In the genomic region with DNA sequence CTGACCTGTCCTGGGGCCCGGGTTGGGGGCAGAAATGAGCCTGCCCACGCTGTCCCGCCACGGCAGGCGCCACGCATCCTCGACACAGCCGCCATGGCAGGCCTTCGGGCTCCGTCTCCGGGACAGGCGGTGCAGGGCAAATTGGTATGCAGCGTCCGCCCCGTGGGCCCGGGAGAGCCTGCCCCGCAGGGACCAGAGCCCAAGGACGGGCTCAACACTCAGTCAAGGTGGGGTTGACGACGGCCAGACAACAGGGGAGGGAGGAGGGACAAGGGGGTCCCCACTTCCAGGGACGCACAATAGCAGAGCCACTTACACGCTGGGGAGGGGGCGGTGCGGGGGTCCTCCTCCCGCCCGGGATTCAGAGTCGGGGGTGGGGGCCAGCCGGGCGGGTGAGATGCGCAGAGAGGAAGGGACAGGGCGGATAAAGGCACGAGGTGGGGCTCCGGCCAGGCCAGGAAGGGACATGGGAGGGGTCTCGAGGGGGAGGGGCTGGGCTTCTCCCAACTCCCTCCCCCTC, we compare ENCODE assay signal across 11 cellular contexts. TPM values are rescaled to one million over a fixed set of nuclear protein-coding genes. Genes with fewer than 3 reads are reported as not detected.
DNase-seq lines count a peak whose midpoint lies in the region; ATAC-seq and TF ChIP-seq lines count a peak whose summit lies in the region.
"Had no signal": no experiment of that assay in that cellular context is flagged by ENCODE, and none has a peak within 500 bp of the region (broad histone marks: within the 10 kb centered on the region; RNA-seq: fewer than 3 reads in every experiment).

No MANE protein-coding gene starts in this region.

- H3K27me3 Mint-ChIP-seq in activated T-cell treated with anti-CD3 and anti-CD28 coated beads, Interleukin-2, amount 50 U/mL, for 4 hours (ENCODE audit: low read depth) = peaks cover 4% of the 10 kb centered on the region

- intact Hi-C loops in ovary (cut with DNase I) = no loop called here

- H3K4me3 Mint-ChIP-seq in activated T-cell treated with anti-CD3 and anti-CD28 coated beads, Interleukin-2, amount 50 U/mL, for 4 hours = no peak overlapping the region

- TF ChIP-seq EP300 in ovary (IDR thresholded peaks at IDR 0.05) = no peak

- H3K36me3 ChIP-seq in BJ (ENCODE audit: control insufficient read depth, insufficient read depth, low read length) = peaks cover 12% of the 10 kb centered on the region
- peaks cover 56% of the 10 kb centered on the region for H3K36me3 ChIP-seq in NT2/D1 (ENCODE audit: insufficient read depth, insufficient read length, low read length)
- H3K36me3 ChIP-seq in esophagus (ENCODE audit: control insufficient read depth in 2 of 2, insufficient read depth in 2 of 2, low read length in 1 of 2) = peaks cover 0 to 18% of the 10 kb centered on the region in 2 donors
- H3K36me3 ChIP-seq in ovary = no peaks in the 10 kb centered on the region

- no peaks in the 10 kb centered on the region for H3K9me3 ChIP-seq in NT2/D1 (ENCODE audit: insufficient read depth, low read length)
- no peaks in the 10 kb centered on the region for H3K9me3 ChIP-seq in esophagus (ENCODE audit: control insufficient read depth in 2 of 2, insufficient read depth in 1 of 2, low read depth in 1 of 2, low read length in 1 of 2)
- no peaks in the 10 kb centered on the region for H3K9me3 ChIP-seq in ovary

- no peaks in the 10 kb centered on the region for H3K9me3 Mint-ChIP-seq in activated T-cell treated with anti-CD3 and anti-CD28 coated beads, Interleukin-2, amount 50 U/mL, for 4 hours
- H3K9me3 Mint-ChIP-seq: activated naive CD4-positive, alpha-beta T cell treated with anti-CD3 and anti-CD28 coated beads, Interleukin-2, amount 50 U/mL, for 24 hours had no signal

- H3K27ac ChIP-seq in esophagus (ENCODE audit: low read depth in 2 of 2, low read length in 1 of 2) (peak overlapping the region; percentile 34 to 52), ovary (no peak overlapping the region)
- H3K27ac ChIP-seq: HL-60 had no signal

- DNase-seq in BJ (ENCODE audit: low read depth) (no peak), NT2/D1 (ENCODE audit: low read depth, low spot score) (no peak), ovary (peak in 3 of 5 donors; percentile 36 to 56 (median 54)), SHP77 (lab: John Stamatoyannopoulos, UW) (no peak), mucosa of gallbladder (ENCODE audit: low spot score) (no peak)
- DNase-seq in activated T-cell treated with anti-CD3 and anti-CD28 coated beads, Interleukin-2, amount 50 U/mL, for 4 hours = no peak

- H3K4me3 ChIP-seq in BJ (ENCODE audit: low read depth, low read length) (peak overlapping the region; percentile 41), NT2/D1 (ENCODE audit: insufficient read length, low read depth) (no peak overlapping the region), esophagus (ENCODE audit: low read depth in 1 of 2, low read length in 2 of 2) (no peak overlapping the region), ovary (peak overlapping the region; percentile 41)

- TF ChIP-seq CTCF in BJ (IDR thresholded peaks at IDR 0.05; ENCODE audit: insufficient read depth, low read depth, low read length) = no peak
- TF ChIP-seq CTCF in ovary (IDR thresholded peaks at IDR 0.05) = no peak

- no peaks in the 10 kb centered on the region for H3K27me3 ChIP-seq in BJ (ENCODE audit: control insufficient read depth, insufficient read depth, low read length)
- H3K27me3 ChIP-seq in NT2/D1 (ENCODE audit: insufficient read depth, insufficient read length) = no peaks in the 10 kb centered on the region
- H3K27me3 ChIP-seq in esophagus (ENCODE audit: control insufficient read depth in 1 of 2, insufficient read depth in 2 of 2, low read length in 2 of 2) = no peaks in the 10 kb centered on the region
- no peaks in the 10 kb centered on the region for H3K27me3 ChIP-seq in ovary

- H3K36me3 Mint-ChIP-seq in activated T-cell treated with anti-CD3 and anti-CD28 coated beads, Interleukin-2, amount 50 U/mL, for 4 hours (ENCODE audit: insufficient read depth) = peaks cover 3% of the 10 kb centered on the region
- H3K36me3 Mint-ChIP-seq: activated naive CD4-positive, alpha-beta T cell treated with anti-CD3 and anti-CD28 coated beads, Interleukin-2, amount 50 U/mL, for 24 hours had no signal

- ATAC-seq in activated T-cell treated with anti-CD3 and anti-CD28 coated beads, Interleukin-2, amount 50 U/mL, for 4 hours = no peak
- ATAC-seq in HG03571 (IDR thresholded peaks at IDR 0.05; ENCODE audit: unreplicated experiment) = no peak

- peaks cover 44% of the 10 kb centered on the region for H3K4me1 Mint-ChIP-seq in activated T-cell treated with anti-CD3 and anti-CD28 coated beads, Interleukin-2, amount 50 U/mL, for 4 hours (ENCODE audit: low read depth)

- CTCF ChIA-PET in BJ (lab: Yijun Ruan, JAX) = interaction anchor here (1.0 to 7.1 kb wide), 3 partner anchors 64 to 329 kb away, joined by 3 to 29 read pairs (median 3); no protein-coding TSS in a partner anchor

- peaks cover 44% of the 10 kb centered on the region for H3K4me1 ChIP-seq in NT2/D1 (ENCODE audit: insufficient read depth, insufficient read length)
- peaks cover 15 to 28% of the 10 kb centered on the region in 2 donors for H3K4me1 ChIP-seq in esophagus (ENCODE audit: control insufficient read depth in 2 of 2, insufficient read depth in 2 of 2, low read length in 1 of 2)
- peaks cover 44% of the 10 kb centered on the region for H3K4me1 ChIP-seq in ovary (ENCODE audit: insufficient read depth)

- whole genome bisulfite sequencing in esophagus, 2 donors = 37% methylated on average over 31 to 34 of the region's 34 CpGs
- 27 to 53% (median 38%) methylated on average over 33 to 34 of the region's 34 CpGs for WGBS in ovary, 3 donors

- POLR2A ChIA-PET in BJ (lab: Charles Lee) = no interaction called here

- peak overlapping the region; percentile 50 for H3K9ac ChIP-seq in NT2/D1 (ENCODE audit: insufficient read length, low read depth)

- no peak for TF ChIP-seq POLR2A in ovary (IDR thresholded peaks at IDR 0.05)

RNA-seq across cellular contexts. Expression of a gene that starts 1.2 kb away (rescaled TPM):
- polyA plus RNA-seq in BJ (2011; rRNA removed) (1.3 and 2.0 TPM in 2 replicates), esophagus (1 to 10 TPM; 1.4 to 3.0 TPM), ovary (1 to 10 TPM in 1 of 2 donors, not detected in 1; 3.3 TPM)
- polyA minus RNA-seq in BJ (2011; rRNA and poly(A)+ RNA removed) = 0.57 and 1.2 TPM in 2 replicates
- total RNA-seq in ovary (10 to 100 TPM in 2 of 7 donors, 1 to 10 TPM in 5; 1.4 to 99.7 (median 6.1) TPM), mucosa of gallbladder (5.9 TPM)
- total RNA-seq in activated T-cell treated with anti-CD3 and anti-CD28 coated beads, Interleukin-2, amount 50 U/mL, for 4 hours = 1 to 10 TPM in 1 of 3 donors, under 1 TPM in 2; 0.71 to 1.4 (median 0.95) TPM

RNA-seq across cellular contexts. Expression of a gene that starts 4.6 kb away (rescaled TPM):
- polyA plus RNA-seq in BJ (2011; rRNA removed) = 16.6 and 28.2 TPM in 2 replicates
- 10.1 and 15.6 TPM in 2 replicates for polyA minus RNA-seq in BJ (2011; rRNA and poly(A)+ RNA removed)
- 10 to 100 TPM in 1 of 2 donors, 1 to 10 TPM in 1; 5.6 to 11.3 TPM for polyA plus RNA-seq in esophagus
- 10 to 100 TPM in 6 of 7 donors, 1 to 10 TPM in 1; 8.8 to 26.6 (median 16.3) TPM for total RNA-seq in ovary
- polyA plus RNA-seq in ovary = 10 to 100 TPM in 1 of 2 donors, 1 to 10 TPM in 1; 1.8 to 19.8 TPM
- 10 to 100 TPM; 16.7 to 20.0 (median 18.8) TPM for total RNA-seq in activated T-cell treated with anti-CD3 and anti-CD28 coated beads, Interleukin-2, amount 50 U/mL, for 4 hours
- total RNA-seq in mucosa of gallbladder = 18.7 TPM

RNA-seq across cellular contexts. Expression of a gene that starts 10.1 kb away (rescaled TPM):
- polyA plus RNA-seq in BJ (2011; rRNA removed) = 0.50 and 0.61 TPM in 2 replicates
- polyA minus RNA-seq in BJ (2011; rRNA and poly(A)+ RNA removed) = 0.57 and 1.2 TPM in 2 replicates
- polyA plus RNA-seq in esophagus = under 1 TPM in 1 of 2 donors, not detected in 1; 0.08 TPM
- 1 to 10 TPM in 2 of 7 donors, not detected in 5; 1.0 to 6.9 TPM for total RNA-seq in ovary
- polyA plus RNA-seq in ovary = under 1 TPM in 1 of 2 donors, not detected in 1; 0.18 TPM
- total RNA-seq in activated T-cell treated with anti-CD3 and anti-CD28 coated beads, Interleukin-2, amount 50 U/mL, for 4 hours = 1 to 10 TPM in 2 of 3 donors, under 1 TPM in 1; 0.74 to 2.4 (median 1.4) TPM
- total RNA-seq in mucosa of gallbladder = 0.52 TPM
- total RNA-seq: mesenteric fat pad had no signal

RNA-seq across cellular contexts. Expression of a gene that starts 18.8 kb away (rescaled TPM):
- 51.1 and 56.6 TPM in 2 replicates for polyA plus RNA-seq in BJ (2011; rRNA removed)
- polyA minus RNA-seq in BJ (2011; rRNA and poly(A)+ RNA removed) = 20.1 and 37.0 TPM in 2 replicates
- 10 to 100 TPM; 42.1 to 53.4 TPM for polyA plus RNA-seq in esophagus
- 100 to 1,000 TPM in 1 of 7 donors, 10 to 100 TPM in 6; 43.4 to 110 (median 51.8) TPM for total RNA-seq in ovary
- 10 to 100 TPM; 29.8 to 48.4 TPM for polyA plus RNA-seq in ovary
- total RNA-seq in activated T-cell treated with anti-CD3 and anti-CD28 coated beads, Interleukin-2, amount 50 U/mL, for 4 hours = 100 to 1,000 TPM; 180 to 193 (median 190) TPM
- total RNA-seq in mucosa of gallbladder = 46.2 TPM

RNA-seq across cellular contexts. Expression of a gene that starts 21.0 kb away (rescaled TPM):
- 6.2 and 8.0 TPM in 2 replicates for polyA plus RNA-seq in BJ (2011; rRNA removed)
- polyA minus RNA-seq in BJ (2011; rRNA and poly(A)+ RNA removed) = 10.1 and 10.3 TPM in 2 replicates
- polyA plus RNA-seq in esophagus = 10 to 100 TPM; 12.8 to 35.1 TPM
- 10 to 100 TPM in 5 of 7 donors, 1 to 10 TPM in 2; 9.2 to 35.5 (median 26.3) TPM for total RNA-seq in ovary
- 10 to 100 TPM in 1 of 2 donors, 1 to 10 TPM in 1; 6.3 to 32.2 TPM for polyA plus RNA-seq in ovary
- 10 to 100 TPM; 40.4 to 44.0 (median 43.3) TPM for total RNA-seq in activated T-cell treated with anti-CD3 and anti-CD28 coated beads, Interleukin-2, amount 50 U/mL, for 4 hours
- total RNA-seq in mucosa of gallbladder = 39.1 TPM

Comparison
In these comparisons a context has a peak if more than half of its experiments do, and no peak if none do; other contexts are left out.
1. DNase-seq: peak in ovary (3 of 5); none in BJ (single experiment), NT2/D1 (single experiment), SHP77 (0 of 2), activated T-cell treated with anti-CD3 and anti-CD28 coated beads, Interleukin-2, amount 50 U/mL, for 4 hours (single experiment) and mucosa of gallbladder (single experiment).
2. H3K4me3 ChIP-seq: peak in BJ (single experiment) and ovary (single experiment); none in NT2/D1 (single experiment) and esophagus (0 of 2).
3. H3K27ac ChIP-seq: peak in esophagus (2 of 2); none in ovary (0 of 2).